1 cellular context compared by ENCODE assay signal in the genomic region with DNA sequence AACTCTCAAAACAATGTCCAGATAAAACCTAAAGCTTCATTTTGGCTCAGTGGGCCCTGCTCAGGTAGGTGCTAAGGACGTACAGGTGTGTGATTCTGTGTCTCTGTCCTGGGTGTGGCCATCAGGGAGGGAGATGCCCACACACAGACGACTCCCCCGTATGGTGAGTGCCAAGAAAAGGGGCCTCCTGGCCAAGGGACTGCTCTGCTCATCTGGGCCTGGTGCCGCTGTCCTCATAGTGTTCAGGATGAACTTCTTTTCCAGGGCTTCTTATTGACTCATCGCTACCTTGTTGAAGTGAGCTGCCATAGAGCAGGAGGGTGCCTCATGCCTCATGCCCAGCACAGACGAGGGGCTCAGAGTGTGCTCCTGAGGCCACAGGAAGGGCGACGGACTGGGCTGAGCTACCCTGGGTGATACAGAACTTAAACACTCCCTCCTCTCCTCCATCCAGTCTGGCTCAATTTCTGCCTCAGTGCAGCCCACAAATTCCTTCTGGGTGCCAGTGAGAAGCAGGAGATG.
TF ChIP-seq lines count a peak whose summit lies in the region.

No MANE protein-coding gene starts in this region.

TF ChIP-seq in HepG2, 621 proteins besides CTCF, POLR2A, EP300 and RAD21 (continued from another document):
- TF ChIP-seq, protein P1, sequence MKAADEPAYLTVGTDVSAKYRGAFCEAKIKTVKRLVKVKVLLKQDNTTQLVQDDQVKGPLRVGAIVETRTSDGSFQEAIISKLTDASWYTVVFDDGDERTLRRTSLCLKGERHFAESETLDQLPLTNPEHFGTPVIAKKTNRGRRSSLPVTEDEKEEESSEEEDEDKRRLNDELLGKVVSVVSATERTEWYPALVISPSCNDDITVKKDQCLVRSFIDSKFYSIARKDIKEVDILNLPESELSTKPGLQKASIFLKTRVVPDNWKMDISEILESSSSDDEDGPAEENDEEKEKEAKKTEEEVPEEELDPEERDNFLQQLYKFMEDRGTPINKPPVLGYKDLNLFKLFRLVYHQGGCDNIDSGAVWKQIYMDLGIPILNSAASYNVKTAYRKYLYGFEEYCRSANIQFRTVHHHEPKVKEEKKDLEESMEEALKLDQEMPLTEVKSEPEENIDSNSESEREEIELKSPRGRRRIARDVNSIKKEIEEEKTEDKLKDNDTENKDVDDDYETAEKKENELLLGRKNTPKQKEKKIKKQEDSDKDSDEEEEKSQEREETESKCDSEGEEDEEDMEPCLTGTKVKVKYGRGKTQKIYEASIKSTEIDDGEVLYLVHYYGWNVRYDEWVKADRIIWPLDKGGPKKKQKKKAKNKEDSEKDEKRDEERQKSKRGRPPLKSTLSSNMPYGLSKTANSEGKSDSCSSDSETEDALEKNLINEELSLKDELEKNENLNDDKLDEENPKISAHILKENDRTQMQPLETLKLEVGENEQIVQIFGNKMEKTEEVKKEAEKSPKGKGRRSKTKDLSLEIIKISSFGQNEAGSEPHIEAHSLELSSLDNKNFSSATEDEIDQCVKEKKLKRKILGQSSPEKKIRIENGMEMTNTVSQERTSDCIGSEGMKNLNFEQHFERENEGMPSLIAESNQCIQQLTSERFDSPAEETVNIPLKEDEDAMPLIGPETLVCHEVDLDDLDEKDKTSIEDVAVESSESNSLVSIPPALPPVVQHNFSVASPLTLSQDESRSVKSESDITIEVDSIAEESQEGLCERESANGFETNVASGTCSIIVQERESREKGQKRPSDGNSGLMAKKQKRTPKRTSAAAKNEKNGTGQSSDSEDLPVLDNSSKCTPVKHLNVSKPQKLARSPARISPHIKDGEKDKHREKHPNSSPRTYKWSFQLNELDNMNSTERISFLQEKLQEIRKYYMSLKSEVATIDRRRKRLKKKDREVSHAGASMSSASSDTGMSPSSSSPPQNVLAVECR (CRISPR knock-in tag; IDR thresholded peaks at IDR 0.05; ENCODE audit: borderline replicate concordance): 0 out of 2 replicates have a peak, but pooled peaks have one; percentile 18
